In the genomic region with DNA sequence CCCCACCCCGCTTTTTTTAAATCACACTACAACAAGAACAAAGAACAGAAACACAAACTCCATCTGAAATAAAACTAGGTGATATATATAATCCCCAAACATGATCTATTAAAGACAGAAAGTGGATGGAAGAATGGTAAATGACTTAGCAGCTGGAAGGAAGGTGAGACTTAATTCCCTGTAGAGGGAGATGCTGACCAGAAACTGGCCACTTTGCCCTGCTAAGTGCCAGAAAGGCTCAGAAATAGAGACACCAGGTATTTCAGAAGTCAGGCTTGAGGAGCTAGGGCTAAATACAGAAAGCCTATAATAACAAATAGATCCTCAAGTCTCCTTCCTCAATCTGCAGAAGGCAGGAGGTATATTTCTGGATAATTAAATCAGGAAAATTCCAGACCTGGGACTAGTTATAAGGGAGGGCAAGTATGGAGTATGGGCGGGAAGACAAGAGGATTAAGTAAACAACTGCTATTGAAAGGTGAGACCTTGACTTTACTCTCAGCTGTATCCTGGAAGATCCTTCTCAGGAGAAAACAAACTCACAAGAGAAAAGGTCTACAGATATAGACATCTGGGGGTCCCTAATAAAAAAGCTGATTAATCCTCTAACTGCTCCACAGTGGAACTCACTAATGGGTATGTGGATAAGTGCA, we compare ENCODE assay signal across 25 cellular contexts. TPM values are rescaled to one million over a fixed set of nuclear protein-coding genes. Genes with fewer than 3 reads are reported as not detected.
A peak's percentile ranks its signal among the peaks of the same experiment; 100 is the strongest.
DNase-seq lines count a peak whose midpoint lies in the region; ATAC-seq and TF ChIP-seq lines count a peak whose summit lies in the region.
"Had no signal": no experiment of that assay in that cellular context is flagged by ENCODE, and none has a peak within 500 bp of the region (broad histone marks: within the 10 kb centered on the region; RNA-seq: fewer than 3 reads in every experiment).

No MANE protein-coding gene starts in this region.

- H3K9me3 ChIP-seq in transverse colon: no peaks in the 10 kb centered on the region
- H3K9me3 ChIP-seq in GM23248 (ENCODE audit: low read depth): no peaks in the 10 kb centered on the region
- H3K9me3 ChIP-seq: HAP-1, heart left ventricle, uterus had no signal

- ATAC-seq in activated naive CD4-positive, alpha-beta T cell treated with anti-CD3 and anti-CD28 coated beads, Interleukin-2, amount 50 U/mL, for 72 hours: no peak
- no peak for ATAC-seq in HG03354 (IDR thresholded peaks at IDR 0.05; ENCODE audit: poor library complexity, severe bottlenecking, unreplicated experiment)
- ATAC-seq: activated T-cell treated with anti-CD3 and anti-CD28 coated beads, Interleukin-2, amount 50 U/mL, for 4 hours; heart left ventricle; sciatic nerve had no signal

- H3K27me3 ChIP-seq in transverse colon (no peaks in the 10 kb centered on the region), GM23248 (replicated peaks; ENCODE audit: insufficient read depth) (no peaks in the 10 kb centered on the region)
- H3K27me3 ChIP-seq: heart left ventricle, uterus had no signal

- H4K20me1 ChIP-seq in GM23248 (ENCODE audit: insufficient read depth): no peaks in the 10 kb centered on the region

- intact Hi-C loops in activated naive CD4-positive, alpha-beta T cell treated with anti-CD3 and anti-CD28 coated beads for 36 hours (cut with micrococcal nuclease): no loop called here
- intact Hi-C loops in transverse colon (cut with DNase I; ENCODE audit: low total_unique reads): no loop called here

- DNase-seq in activated naive CD4-positive, alpha-beta T cell treated with anti-CD3 and anti-CD28 coated beads, Interleukin-2, amount 50 U/mL, for 72 hours (ENCODE audit: low spot score in 2 of 2): no peak
- no peak for DNase-seq in activated naive CD4-positive, alpha-beta T cell treated with anti-CD3 and anti-CD28 coated beads for 36 hours
- DNase-seq in NCI-H510A (lab: John Stamatoyannopoulos, UW) (peak; percentile 0), immature natural killer cell (no peak), transverse colon (no peak), HFFc6 (no peak), GM23248 (no peak)
- DNase-seq: activated CD4-positive, alpha-beta T cell treated with anti-CD3 and anti-CD28 coated beads for 48 hours; activated gamma-delta T cell treated with Interleukin-2 at 50 U/mL for 16 hours; activated T-cell treated with anti-CD3 and anti-CD28 coated beads, Interleukin-2, amount 50 U/mL, for 4 hours; effector memory CD4-positive, alpha-beta T cell; GF-D8; NCI-H524 treated with DMSO at 0.1 percent for 48 hours; Right ventricle myocardium superior; stimulated activated CD4-positive, alpha-beta T cell treated with anti-CD3 and anti-CD28 coated beads, Interleukin-12 subunit alpha, Interleukin-12 subunit beta, amount 100 ng/mL, for 4 hours; stimulated activated CD4-positive, alpha-beta T cell treated with anti-CD3 and anti-CD28 coated beads, Interleukin-4, amount 100 ng/mL, for 1 hour; uterus had no signal

- H2AFZ ChIP-seq in GM23248: no peak overlapping the region
- H2AFZ ChIP-seq: PC-9 had no signal

- H3K4me1 Mint-ChIP-seq in activated naive CD4-positive, alpha-beta T cell treated with anti-CD3 and anti-CD28 coated beads for 36 hours (ENCODE audit: low read depth): peaks cover 10% of the 10 kb centered on the region
- H3K4me1 Mint-ChIP-seq in immature natural killer cell (peaks cover 20% of the 10 kb centered on the region in 2 donors), HFFc6 (ENCODE audit: low read depth) (peaks cover 7% of the 10 kb centered on the region)

- H3K36me3 Mint-ChIP-seq in activated naive CD4-positive, alpha-beta T cell treated with anti-CD3 and anti-CD28 coated beads, Interleukin-2, amount 50 U/mL, for 72 hours: peaks cover 16 to 19% of the 10 kb centered on the region in 2 donors
- peaks cover 28% of the 10 kb centered on the region for H3K36me3 Mint-ChIP-seq in activated naive CD4-positive, alpha-beta T cell treated with anti-CD3 and anti-CD28 coated beads for 36 hours (ENCODE audit: low read depth)
- H3K36me3 Mint-ChIP-seq in immature natural killer cell: peaks cover 9 to 46% (median 23%) of the 10 kb centered on the region in 3 donors
- peaks cover 7% of the 10 kb centered on the region; the same call in 1 of the 2 replicates for H3K36me3 Mint-ChIP-seq in HFFc6 (ENCODE audit: low read depth)

- H3K4me2 ChIP-seq in GM23248 (ENCODE audit: unreplicated experiment): no peak overlapping the region
- H3K4me2 ChIP-seq: KMS-11, PC-9 had no signal

- WGBS in transverse colon (ENCODE audit: low coverage in 1 of 2), 2 donors: 88% methylated on average over 2 of the region's 2 CpGs
- 94 to 96% methylated on average over 2 of the region's 2 CpGs for WGBS in GM23248 (ENCODE audit: low coverage in 1 of 2, low lambda C conversion rate in 2 of 2, missing lambda C conversion rate in 2 of 2), 2 experiments

- H3K79me2 ChIP-seq in GM23248 (ENCODE audit: insufficient read depth): no peaks in the 10 kb centered on the region

- H3K27me3 Mint-ChIP-seq in activated naive CD4-positive, alpha-beta T cell treated with anti-CD3 and anti-CD28 coated beads for 36 hours (ENCODE audit: low read depth): no peaks in the 10 kb centered on the region
- no peaks in the 10 kb centered on the region for H3K27me3 Mint-ChIP-seq in immature natural killer cell (ENCODE audit: low read depth in 3 of 3)
- no peaks in the 10 kb centered on the region for H3K27me3 Mint-ChIP-seq in HFFc6 (ENCODE audit: insufficient read depth)

- in situ Hi-C loops in transverse colon (cut with MboI; ENCODE audit: low pct_ligation_motif_present in 1 of 4, low pct_unique_long_range_greater_than_20kb in 1 of 4, low sequenced_read_pairs in 3 of 4) (loop anchor here in 1 of 4 donors (25.0 kb wide), 1 partner anchor 444 kb away; the partner anchor contains the start of gene SLC25A15), GM23248 (cut with MboI) (no loop called here)

- no peak for TF ChIP-seq POLR2A in transverse colon (IDR thresholded peaks at IDR 0.05)

- CTCF ChIA-PET in activated naive CD4-positive, alpha-beta T cell treated with anti-CD3 and anti-CD28 coated beads for 36 hours (lab: Charles Lee): interaction anchor here (0.6 to 2.5 kb wide), 3 partner anchors 9 to 19 kb away, joined by 3 to 10 read pairs (median 3); no protein-coding TSS in a partner anchor

- no peak for TF ChIP-seq EP300 in transverse colon (IDR thresholded peaks at IDR 0.05; ENCODE audit: low read depth)

- H3K4me3 ChIP-seq in transverse colon (no peak overlapping the region), GM23248 (no peak overlapping the region)
- H3K4me3 ChIP-seq: HAP-1, heart left ventricle, PC-9, uterus had no signal

- no peak overlapping the region for H3K9ac ChIP-seq in GM23248
- H3K9ac ChIP-seq: KMS-11 had no signal

- H3K27ac Mint-ChIP-seq in activated naive CD4-positive, alpha-beta T cell treated with anti-CD3 and anti-CD28 coated beads, Interleukin-2, amount 50 U/mL, for 72 hours: peak overlapping the region; percentile 50 to 59
- H3K27ac Mint-ChIP-seq in activated naive CD4-positive, alpha-beta T cell treated with anti-CD3 and anti-CD28 coated beads for 36 hours: no peak overlapping the region
- peak overlapping the region; percentile 39 to 80 (median 55) for H3K27ac Mint-ChIP-seq in immature natural killer cell
- H3K27ac Mint-ChIP-seq in HFFc6: no peak overlapping the region
- H3K27ac Mint-ChIP-seq: T-helper 2 cell treated with Interferon-gamma antibody and Interleukin-4, amounts not matched to agents 5 μg/mL and 100 μg/mL, for 36 hours had no signal

- H3K9me2 ChIP-seq in GM23248 (ENCODE audit: insufficient read depth): no peaks in the 10 kb centered on the region

- no peaks in the 10 kb centered on the region for H3F3A ChIP-seq in GM23248 (ENCODE audit: insufficient read depth)

- TF ChIP-seq CTCF in transverse colon (IDR thresholded peaks at IDR 0.05): no peak
- no peak for TF ChIP-seq CTCF in HFFc6 (IDR thresholded peaks at IDR 0.05)

- H3K27ac ChIP-seq in transverse colon (peak overlapping the region in 3 of 4 donors; percentile 56 to 67 (median 59)), GM23248 (no peak overlapping the region)
- H3K27ac ChIP-seq: heart left ventricle, KMS-11, PC-9, uterus had no signal

- no peak overlapping the region for H3K4me3 Mint-ChIP-seq in activated naive CD4-positive, alpha-beta T cell treated with anti-CD3 and anti-CD28 coated beads for 36 hours
- H3K4me3 Mint-ChIP-seq in immature natural killer cell (peak overlapping the region in 3 of 5 donors; percentile 52 to 67 (median 58)), HFFc6 (no peak overlapping the region)
- H3K4me3 Mint-ChIP-seq: activated T-cell treated with anti-CD3 and anti-CD28 coated beads, Interleukin-2, amount 50 U/mL, for 4 hours; brain; T-helper 2 cell treated with Interferon-gamma antibody and Interleukin-4, amounts not matched to agents 5 μg/mL and 100 μg/mL, for 36 hours had no signal

- H3K4me1 ChIP-seq in transverse colon: peaks cover 0 to 11% (median 0%) of the 10 kb centered on the region in 4 donors
- H3K4me1 ChIP-seq in GM23248 (ENCODE audit: insufficient read depth): no peaks in the 10 kb centered on the region
- H3K4me1 ChIP-seq: HAP-1, uterus had no signal

- H3K9me3 Mint-ChIP-seq in activated naive CD4-positive, alpha-beta T cell treated with anti-CD3 and anti-CD28 coated beads, Interleukin-2, amount 50 U/mL, for 72 hours: no peaks in the 10 kb centered on the region
- H3K9me3 Mint-ChIP-seq in activated naive CD4-positive, alpha-beta T cell treated with anti-CD3 and anti-CD28 coated beads for 36 hours: no peaks in the 10 kb centered on the region
- H3K9me3 Mint-ChIP-seq in immature natural killer cell (no peaks in the 10 kb centered on the region), HFFc6 (no peaks in the 10 kb centered on the region)
- H3K9me3 Mint-ChIP-seq: activated T-cell treated with anti-CD3 and anti-CD28 coated beads, Interleukin-2, amount 50 U/mL, for 4 hours; brain; T-helper 2 cell treated with Interferon-gamma antibody and Interleukin-4, amounts not matched to agents 5 μg/mL and 100 μg/mL, for 36 hours had no signal

- H3K36me3 ChIP-seq in transverse colon (no peaks in the 10 kb centered on the region), GM23248 (ENCODE audit: low read depth) (no peaks in the 10 kb centered on the region)
- H3K36me3 ChIP-seq: HAP-1, uterus had no signal

RNA-seq across cellular contexts. Expression of gene MTRF1, which starts 32.2 kb away (rescaled TPM):
- 10 to 100 TPM; 25.8 to 39.1 TPM for total RNA-seq in activated naive CD4-positive, alpha-beta T cell treated with anti-CD3 and anti-CD28 coated beads, Interleukin-2, amount 50 U/mL, for 72 hours
- 10 to 100 TPM; 23.2 to 28.4 TPM for total RNA-seq in activated naive CD4-positive, alpha-beta T cell treated with anti-CD3 and anti-CD28 coated beads for 36 hours
- 1 to 10 TPM; 5.4 to 8.3 (median 7.3) TPM for polyA plus RNA-seq in immature natural killer cell
- total RNA-seq in transverse colon: 10 to 100 TPM in 3 of 4 donors, 1 to 10 TPM in 1; 7.2 to 19.7 (median 12.7) TPM
- total RNA-seq in HFFc6 (2021; fragmentation: NEBNext Ultra II Directional; extraction: Animal tissue kit (Norgen Biotek cat#: 25700)): 10 to 100 TPM in 3 of 6 experiments, 1 to 10 TPM in 3; 6.7 to 10.9 (median 9.3) TPM
- 10.5 and 17.1 TPM in 2 replicates for total RNA-seq in GM23248 (2014; rRNA removed; shearing (Covaris generic))
- polyA plus RNA-seq in GM23248 (2016; fragmentation: Nextera tagmentation; extraction: Ambion mirVana): 10.3 and 11.2 TPM in 2 replicates

RNA-seq across cellular contexts. Expression of gene KBTBD7, which starts 36.8 kb away (rescaled TPM):
- total RNA-seq in activated naive CD4-positive, alpha-beta T cell treated with anti-CD3 and anti-CD28 coated beads, Interleukin-2, amount 50 U/mL, for 72 hours: 1 to 10 TPM; 3.6 to 4.6 TPM
- total RNA-seq in activated naive CD4-positive, alpha-beta T cell treated with anti-CD3 and anti-CD28 coated beads for 36 hours: 1 to 10 TPM; 4.2 to 4.3 TPM
- 10 to 100 TPM in 1 of 3 donors, 1 to 10 TPM in 2; 5.1 to 14.8 (median 7.0) TPM for polyA plus RNA-seq in immature natural killer cell
- 1 to 10 TPM in 3 of 4 donors, under 1 TPM in 1; 0.75 to 7.6 (median 4.2) TPM for total RNA-seq in transverse colon
- 1 to 10 TPM; 4.6 to 6.0 (median 5.3) TPM for total RNA-seq in HFFc6 (2021; fragmentation: NEBNext Ultra II Directional; extraction: Animal tissue kit (Norgen Biotek cat#: 25700))
- total RNA-seq in GM23248 (2014; rRNA removed; shearing (Covaris generic)): 4.4 and 4.6 TPM in 2 replicates
- 3.5 and 3.9 TPM in 2 replicates for polyA plus RNA-seq in GM23248 (2016; fragmentation: Nextera tagmentation; extraction: Ambion mirVana)

Comparison
In these comparisons a context has a peak if more than half of its experiments do, and no peak if none do; other contexts are left out.
1. H3K27ac Mint-ChIP-seq: peak in activated naive CD4-positive, alpha-beta T cell treated with anti-CD3 and anti-CD28 coated beads, Interleukin-2, amount 50 U/mL, for 72 hours (2 of 2) and immature natural killer cell (6 of 6); none in activated naive CD4-positive, alpha-beta T cell treated with anti-CD3 and anti-CD28 coated beads for 36 hours (single experiment) and HFFc6 (single experiment).
2. H3K4me3 Mint-ChIP-seq: peak in immature natural killer cell (3 of 5); none in activated naive CD4-positive, alpha-beta T cell treated with anti-CD3 and anti-CD28 coated beads for 36 hours (single experiment) and HFFc6 (single experiment).